1 cellular context compared by ENCODE assay signal in the genomic region with DNA sequence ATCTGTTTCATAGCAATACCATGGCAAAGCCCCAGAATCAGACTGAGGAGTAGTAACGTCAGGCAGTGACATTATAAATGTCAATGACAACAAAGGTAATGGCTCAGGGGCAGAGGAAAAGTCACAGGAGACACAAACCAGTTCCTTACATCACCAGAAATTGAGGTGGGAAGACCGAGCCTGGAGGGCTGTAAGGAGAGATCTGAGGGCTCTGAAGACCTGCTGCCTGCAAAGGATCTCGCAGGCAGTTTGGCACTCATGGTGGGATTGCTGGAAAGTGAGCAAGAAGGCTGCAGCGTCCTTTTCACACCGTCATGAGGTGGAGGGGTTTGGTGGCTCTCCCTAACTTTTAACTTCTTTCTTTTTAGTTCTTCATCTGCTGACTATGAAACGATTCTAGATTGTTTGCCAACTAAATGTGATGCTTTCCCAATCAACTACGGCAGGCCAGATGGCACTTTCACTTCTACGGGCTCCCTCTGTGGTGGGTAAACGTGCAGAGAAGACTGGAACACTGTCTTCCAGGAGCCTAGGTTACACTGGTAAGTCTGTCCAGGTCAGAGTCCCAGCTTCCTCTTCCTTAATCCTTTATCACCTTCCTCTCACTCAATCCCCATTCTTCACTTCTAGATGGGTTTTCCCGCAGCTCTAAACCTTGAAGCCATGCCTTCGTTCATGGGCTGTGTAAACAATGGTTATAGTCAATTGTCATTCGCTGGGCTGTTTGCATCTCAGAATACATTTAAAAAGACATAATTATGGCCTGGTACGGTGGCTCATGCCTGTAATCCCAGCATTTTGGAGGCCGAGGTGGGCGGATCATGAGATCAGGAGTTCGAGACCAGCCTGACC.
TF ChIP-seq lines count a peak whose summit lies in the region.

No MANE protein-coding gene starts in this region.

TF ChIP-seq in HepG2, 621 proteins besides CTCF, POLR2A, EP300 and RAD21:
- TF ChIP-seq SRSF9 (IDR thresholded peaks at IDR 0.05; ENCODE audit: borderline replicate concordance, insufficient read depth, low read depth, low read length, poor library complexity, severe bottlenecking) (no peak), ZNF704 (CRISPR knock-in tag; IDR thresholded peaks at IDR 0.05; ENCODE audit: borderline replicate concordance) (no peak), CENPT (CRISPR knock-in tag; IDR thresholded peaks at IDR 0.05; ENCODE audit: low read depth) (no peak), ZMYM3 (CRISPR knock-in tag; IDR thresholded peaks at IDR 0.05) (no peak), SRSF4 (IDR thresholded peaks at IDR 0.05; ENCODE audit: low read depth, low read length, poor library complexity, severe bottlenecking) (no peak), ZNF569 (CRISPR knock-in tag; IDR thresholded peaks at IDR 0.05; ENCODE audit: borderline replicate concordance) (no peak), IKZF4 (CRISPR knock-in tag; IDR thresholded peaks at IDR 0.05; ENCODE audit: borderline replicate concordance, low read depth, not compliant biosample characterization) (no peak), ZGPAT (CRISPR knock-in tag; IDR thresholded peaks at IDR 0.05) (no peak), ZNF552 (CRISPR knock-in tag; IDR thresholded peaks at IDR 0.05; ENCODE audit: borderline replicate concordance) (no peak), DNMT1 (CRISPR knock-in tag; IDR thresholded peaks at IDR 0.05) (no peak), FUBP1 (CRISPR knock-in tag; IDR thresholded peaks at IDR 0.05; ENCODE audit: borderline replicate concordance) (no peak), ZNF629 (CRISPR knock-in tag; conservative IDR thresholded peaks at IDR 0.05) (no peak), E2F1 (CRISPR knock-in tag; IDR thresholded peaks at IDR 0.05) (no peak)
- TF ChIP-seq, protein P1, sequence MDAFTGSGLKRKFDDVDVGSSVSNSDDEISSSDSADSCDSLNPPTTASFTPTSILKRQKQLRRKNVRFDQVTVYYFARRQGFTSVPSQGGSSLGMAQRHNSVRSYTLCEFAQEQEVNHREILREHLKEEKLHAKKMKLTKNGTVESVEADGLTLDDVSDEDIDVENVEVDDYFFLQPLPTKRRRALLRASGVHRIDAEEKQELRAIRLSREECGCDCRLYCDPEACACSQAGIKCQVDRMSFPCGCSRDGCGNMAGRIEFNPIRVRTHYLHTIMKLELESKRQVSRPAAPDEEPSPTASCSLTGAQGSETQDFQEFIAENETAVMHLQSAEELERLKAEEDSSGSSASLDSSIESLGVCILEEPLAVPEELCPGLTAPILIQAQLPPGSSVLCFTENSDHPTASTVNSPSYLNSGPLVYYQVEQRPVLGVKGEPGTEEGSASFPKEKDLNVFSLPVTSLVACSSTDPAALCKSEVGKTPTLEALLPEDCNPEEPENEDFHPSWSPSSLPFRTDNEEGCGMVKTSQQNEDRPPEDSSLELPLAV (CRISPR knock-in tag; conservative IDR thresholded peaks at IDR 0.05; ENCODE audit: low read depth), result no peak
TF ChIP-seq in HepG2: peak in this region for 0.
